ENCODE assay signal across 8 cellular contexts in the genomic region with DNA sequence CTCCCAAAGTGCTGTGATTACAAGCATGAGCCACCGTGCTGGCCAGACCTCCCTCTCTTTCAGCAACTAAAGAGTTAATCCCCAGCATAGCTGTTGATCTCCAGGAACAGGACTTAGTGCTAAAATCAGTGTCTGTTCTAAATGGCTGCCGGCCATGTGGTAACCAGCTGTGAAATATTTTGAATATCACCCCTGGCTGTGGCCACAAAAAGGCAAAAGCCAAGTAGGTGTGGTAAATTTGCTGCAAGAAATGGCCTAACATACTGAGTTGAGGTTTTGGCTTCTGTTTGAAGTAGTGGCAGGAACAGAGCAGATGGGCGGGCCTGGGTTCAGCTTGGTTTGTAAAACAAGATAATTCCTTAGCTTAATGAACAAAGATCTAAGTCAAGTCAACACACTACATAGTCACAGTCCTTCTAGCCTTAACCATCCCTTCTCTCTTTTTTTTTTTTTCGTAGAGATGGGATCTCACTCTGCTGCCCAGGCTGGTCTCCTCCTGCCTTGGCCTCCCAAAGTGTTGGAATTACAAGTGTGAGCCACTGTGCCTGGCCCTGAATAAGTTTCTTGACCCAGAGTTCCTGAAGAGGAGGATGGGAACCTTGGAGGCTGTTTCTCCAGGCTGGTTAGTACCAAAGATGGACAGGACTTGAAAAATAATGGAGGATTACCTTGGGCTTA. TPM values are rescaled to one million over a fixed set of nuclear protein-coding genes. Genes with fewer than 3 reads are reported as not detected.
DNase-seq lines count a peak whose midpoint lies in the region; ATAC-seq, FAIRE-seq and TF ChIP-seq lines count a peak whose summit lies in the region.

No MANE protein-coding gene starts in this region.

- H3K36me3 Mint-ChIP-seq in immature natural killer cell: no peaks in the 10 kb centered on the region

- no peaks in the 10 kb centered on the region for H3K36me3 ChIP-seq in aorta (ENCODE audit: control insufficient read depth in 1 of 2, insufficient read depth in 2 of 2, low read length in 1 of 2)

- H3K27ac Mint-ChIP-seq in immature natural killer cell: peak overlapping the region; percentile 8 to 79 (median 66)

- 49 to 54% methylated on average over 4 of the region's 4 CpGs for WGBS in aorta, 2 donors

- peaks cover 3 to 12% (median 8%) of the 10 kb centered on the region in 3 donors for H3K27me3 Mint-ChIP-seq in immature natural killer cell (ENCODE audit: low read depth in 3 of 3)

- H3K27ac ChIP-seq in aorta (ENCODE audit: low read depth in 1 of 2, low read length in 2 of 2): no peak overlapping the region

- peak overlapping the region; percentile 52 to 79 (median 72) for H3K4me3 Mint-ChIP-seq in immature natural killer cell

- FAIRE-seq in GM12891 (lab: Jason Lieb, UNC): peak; percentile 74

- ATAC-seq in aorta (ENCODE audit: low FRiP score): peak; percentile 51
- ATAC-seq in GM21528 (IDR thresholded peaks at IDR 0.05; ENCODE audit: low FRiP score, unreplicated experiment): no peak

- peaks cover 24 to 25% of the 10 kb centered on the region in 2 donors for H3K4me1 Mint-ChIP-seq in immature natural killer cell

- no peak for TF ChIP-seq POLR2A in GM12891 (IDR thresholded peaks at IDR 0.05; ENCODE audit: low read depth, low read length)

- no peaks in the 10 kb centered on the region for H3K4me1 ChIP-seq in aorta (ENCODE audit: control insufficient read depth in 1 of 2, insufficient read depth in 2 of 2, low read length in 2 of 2)

- H3K9me3 Mint-ChIP-seq in immature natural killer cell: no peaks in the 10 kb centered on the region

- H3K27me3 ChIP-seq in aorta (ENCODE audit: control insufficient read depth in 1 of 2, insufficient read depth in 2 of 2, low read length in 1 of 2): no peaks in the 10 kb centered on the region

- no peaks in the 10 kb centered on the region for H3K9me3 ChIP-seq in aorta (ENCODE audit: control insufficient read depth, low read length)

- H3K4me3 ChIP-seq in aorta (ENCODE audit: low read length in 2 of 2): no peak overlapping the region

- DNase-seq in GM12891 (ENCODE audit: insufficient read length, low spot score) (no peak), MV-4-11 (lab: John Stamatoyannopoulos, UW) (peak; percentile 24), immature natural killer cell (peak; percentile 79 to 87 (median 83)), aorta (peak in 1 of 2 donors; percentile 55), NCI-H187 treated with DMSO at 0.1 percent for 48 hours (lab: John Stamatoyannopoulos, UW) (no peak), GOT3 (lab: John Stamatoyannopoulos, UW) (no peak)
- DNase-seq in activated gamma-delta T cell treated with anti-CD3 and anti-CD28 coated beads, Interleukin-2, amount 50 U/mL, for 16 hours (ENCODE audit: low read depth): peak; percentile 27

- intact Hi-C loops in aorta (cut with DNase I): no loop called here

TF ChIP-seq in GM12891, 5 proteins besides CTCF, POLR2A, EP300 and RAD21:
- TF ChIP-seq POU2F2 (IDR thresholded peaks at IDR 0.05; ENCODE audit: low read depth, low read length) (0 out of 2 replicates have a peak, but pooled peaks have one; percentile 38), SPI1 (IDR thresholded peaks at IDR 0.05; ENCODE audit: low read depth, low read length) (no peak)

RNA-seq across cellular contexts. Expression of a gene that starts 22.7 kb away (rescaled TPM):
- polyA plus RNA-seq in GM12891 (2012; ENCODE audit: low read depth, missing spikeins): 40.0 TPM
- 10 to 100 TPM in 2 of 3 donors, 1 to 10 TPM in 1; 7.1 to 20.7 (median 12.0) TPM for polyA plus RNA-seq in immature natural killer cell
- total RNA-seq in aorta: 10 to 100 TPM; 28.4 to 29.2 TPM
- 10 to 100 TPM in 1 of 2 donors, 1 to 10 TPM in 1; 6.4 to 14.6 TPM for polyA plus RNA-seq in aorta

RNA-seq across cellular contexts. Expression of a gene that starts 32.5 kb away (rescaled TPM):
- 0.22 TPM for polyA plus RNA-seq in GM12891 (2012; ENCODE audit: low read depth, missing spikeins)
- polyA plus RNA-seq in immature natural killer cell (not detected), aorta (under 1 TPM; 0.18 to 0.25 TPM)
- 1 to 10 TPM in 1 of 2 donors, under 1 TPM in 1; 0.75 to 1.3 TPM for total RNA-seq in aorta

RNA-seq across cellular contexts. Expression of a gene that starts 37.3 kb away (rescaled TPM):
- 39.4 TPM for polyA plus RNA-seq in GM12891 (2012; ENCODE audit: low read depth, missing spikeins)
- polyA plus RNA-seq in immature natural killer cell (10 to 100 TPM; 32.4 to 42.2 (median 35.3) TPM), aorta (10 to 100 TPM; 18.8 to 35.5 TPM)
- total RNA-seq in aorta: 10 to 100 TPM; 31.2 to 46.5 TPM

RNA-seq across cellular contexts. Expression of a gene that starts 52.2 kb away (rescaled TPM):
- polyA plus RNA-seq in GM12891 (2012; ENCODE audit: low read depth, missing spikeins): 1.3 TPM
- polyA plus RNA-seq in immature natural killer cell (1 to 10 TPM in 1 of 3 donors, under 1 TPM in 1, not detected in 1; 0.43 to 2.2 TPM), aorta (under 1 TPM in 1 of 2 donors, not detected in 1; 0.31 TPM)
- total RNA-seq in aorta: 1 to 10 TPM; 1.0 to 2.0 TPM

RNA-seq across cellular contexts. Expression of a gene that starts 57.4 kb away (rescaled TPM):
- 7.0 TPM for polyA plus RNA-seq in GM12891 (2012; ENCODE audit: low read depth, missing spikeins)
- polyA plus RNA-seq in immature natural killer cell (not detected), aorta (1 to 10 TPM in 1 of 2 donors, under 1 TPM in 1; 0.75 to 9.9 TPM)
- total RNA-seq in aorta: 1 to 10 TPM; 2.1 to 7.5 TPM

Comparison
In these comparisons a context has a peak if more than half of its experiments do, and no peak if none do; other contexts are left out.
1. DNase-seq: peak in MV-4-11 (single experiment), activated gamma-delta T cell treated with anti-CD3 and anti-CD28 coated beads, Interleukin-2, amount 50 U/mL, for 16 hours (single experiment) and immature natural killer cell (3 of 3); none in GM12891 (single experiment), NCI-H187 treated with DMSO at 0.1 percent for 48 hours (single experiment) and GOT3 (single experiment).